In the genomic region with DNA sequence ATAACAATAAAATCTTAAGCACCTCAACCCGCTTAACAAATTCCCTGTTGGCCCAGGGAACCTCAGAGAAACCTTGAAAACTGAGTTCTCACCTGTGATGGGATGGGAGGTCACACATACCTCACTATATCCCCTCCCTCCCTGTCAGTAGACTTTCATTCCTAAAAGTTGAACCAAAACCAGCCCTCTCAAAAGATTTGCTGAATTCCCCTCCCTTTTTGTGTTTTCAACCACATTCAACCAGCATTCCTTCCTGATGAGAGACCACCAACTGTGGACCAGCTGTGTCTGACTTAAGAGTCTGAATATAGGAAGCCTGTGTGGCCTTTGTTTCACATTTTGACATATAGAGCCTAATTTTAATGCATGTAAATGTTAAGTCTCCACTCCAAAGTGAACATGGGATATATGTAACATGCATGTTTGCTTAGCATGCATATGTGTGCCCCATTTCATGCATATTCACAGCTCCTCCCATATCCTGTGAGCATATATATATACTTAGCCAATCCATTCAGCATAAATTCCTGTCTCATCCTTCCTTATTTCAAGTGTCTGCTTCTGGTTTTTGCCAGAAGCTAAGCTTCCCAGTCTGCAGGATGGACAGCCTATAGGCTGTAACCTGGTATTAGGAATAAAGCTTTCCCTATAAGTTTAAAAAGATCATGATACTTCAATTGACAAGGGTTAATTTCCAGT, we compare ENCODE assay signal across 13 cellular contexts.
"Had no signal": no experiment of that assay in that cellular context is flagged by ENCODE, and none has a peak within 500 bp of the region (broad histone marks: within the 10 kb centered on the region; RNA-seq: fewer than 3 reads in every experiment).

No MANE protein-coding gene starts in this region.

- H3K27me3 ChIP-seq: gastroesophageal sphincter, hepatocyte, right lobe of liver had no signal

- DNase-seq: activated CD4-positive, alpha-beta T cell treated with anti-CD3 and anti-CD28 coated beads, Interleukin-2, amount 50 U/mL, for 1 hour; activated effector memory CD4-positive, alpha-beta T cell treated with Interleukin-2 at 50 U/mL for 16 hours; cerebellar nuclear complex; effector memory CD8-positive, alpha-beta T cell; mammary epithelial cell; natural killer cell; right lobe of liver; stimulated activated naive CD4-positive, alpha-beta T cell treated with Interleukin-2 at 50 U/mL for 16 hours; trophoblast cell had no signal

- H3K36me3 ChIP-seq: gastroesophageal sphincter, prostate gland, right lobe of liver had no signal

- H3K4me2 ChIP-seq: hepatocyte had no signal

- H3K27ac ChIP-seq: gastroesophageal sphincter, hepatocyte, prostate gland, right lobe of liver had no signal

- H3K79me2 ChIP-seq: hepatocyte had no signal

- ATAC-seq: effector memory CD8-positive, alpha-beta T cell; gastroesophageal sphincter; left lobe of liver; natural killer cell; right lobe of liver had no signal

- H3K4me3 ChIP-seq: gastroesophageal sphincter, hepatocyte, prostate gland, right lobe of liver had no signal

- H3K4me1 ChIP-seq: gastroesophageal sphincter, prostate gland, right lobe of liver had no signal
